In genomic region chr7:156125841-156126730, GRCh38 we compare ENCODE assay signal across 1 cellular context.
TF ChIP-seq lines count a peak whose summit lies in the region.

No MANE protein-coding gene starts in this region.

TF ChIP-seq in HCT116, 20 proteins besides CTCF, POLR2A, EP300 and RAD21 (continued from another document):
- TF ChIP-seq REST (IDR thresholded peaks at IDR 0.05; ENCODE audit: low read depth) (no peak), EZH2phosphoT487 (IDR thresholded peaks at IDR 0.05; ENCODE audit: borderline replicate concordance) (no peak), ZFX (IDR thresholded peaks at IDR 0.05) (no peak), EZH2 (IDR thresholded peaks at IDR 0.05) (no peak), TCF7L2 (IDR thresholded peaks at IDR 0.05; ENCODE audit: borderline replicate concordance, extremely low read depth, insufficient read depth, insufficient read length) (no peak), POLR2AphosphoS5 (IDR thresholded peaks at IDR 0.05; ENCODE audit: low read depth, low read length) (no peak), ZBTB33 (IDR thresholded peaks at IDR 0.05; ENCODE audit: extremely low read depth, insufficient replicate concordance, low read length) (no peak), SRF (IDR thresholded peaks at IDR 0.05; ENCODE audit: low read depth) (no peak), ELF1 (IDR thresholded peaks at IDR 0.05; ENCODE audit: borderline replicate concordance, low read depth) (no peak), CBX3 (IDR thresholded peaks at IDR 0.05; ENCODE audit: low read depth) (no peak), YY1 (IDR thresholded peaks at IDR 0.05; ENCODE audit: extremely low read depth, insufficient replicate concordance, low read depth, low read length) (no peak)
TF ChIP-seq in HCT116: peak in this region for 0.
